Comparison of ENCODE assay signal across 1 cellular context in the genomic region with DNA sequence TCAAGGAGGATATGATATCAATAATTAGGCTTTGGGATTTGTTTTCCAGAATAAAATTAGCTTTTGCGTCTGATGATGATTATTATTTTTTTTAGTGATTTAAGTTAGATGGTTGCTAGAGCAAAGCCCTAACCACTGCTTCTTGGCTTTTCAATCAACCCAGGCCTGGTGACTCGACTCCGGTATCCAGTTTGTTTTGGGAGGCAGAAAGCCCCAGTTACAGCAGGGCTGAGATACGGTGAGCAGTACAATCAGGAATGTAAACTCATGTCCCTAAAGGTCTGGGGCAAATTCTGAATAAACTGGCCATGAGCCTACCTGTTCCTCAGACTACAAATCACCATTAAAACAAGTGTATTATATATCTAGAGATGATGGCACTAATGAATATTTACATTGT.
TF ChIP-seq lines count a peak whose summit lies in the region.

No MANE protein-coding gene starts in this region.

TF ChIP-seq in IMR-90, 13 proteins besides CTCF, POLR2A, EP300 and RAD21 (continued from another document):
- TF ChIP-seq, protein P1, sequence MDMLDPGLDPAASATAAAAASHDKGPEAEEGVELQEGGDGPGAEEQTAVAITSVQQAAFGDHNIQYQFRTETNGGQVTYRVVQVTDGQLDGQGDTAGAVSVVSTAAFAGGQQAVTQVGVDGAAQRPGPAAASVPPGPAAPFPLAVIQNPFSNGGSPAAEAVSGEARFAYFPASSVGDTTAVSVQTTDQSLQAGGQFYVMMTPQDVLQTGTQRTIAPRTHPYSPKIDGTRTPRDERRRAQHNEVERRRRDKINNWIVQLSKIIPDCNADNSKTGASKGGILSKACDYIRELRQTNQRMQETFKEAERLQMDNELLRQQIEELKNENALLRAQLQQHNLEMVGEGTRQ (IDR thresholded peaks at IDR 0.05; ENCODE audit: low read depth, low read length): no peak
- TF ChIP-seq MAZ (IDR thresholded peaks at IDR 0.05; ENCODE audit: borderline replicate concordance, low read depth, low read length) (no peak), FOS (IDR thresholded peaks at IDR 0.05; ENCODE audit: low read depth, low read length) (no peak), RCOR1 (IDR thresholded peaks at IDR 0.05; ENCODE audit: insufficient replicate concordance, low read length) (no peak), RFX5 (IDR thresholded peaks at IDR 0.05; ENCODE audit: low read depth, low read length) (no peak), MAFK (IDR thresholded peaks at IDR 0.05; ENCODE audit: low read depth, low read length) (no peak), NFE2L2 (IDR thresholded peaks at IDR 0.05; ENCODE audit: low read depth, low read length) (no peak)
